Comparison of ENCODE assay signal across 1 cellular context in genomic region chr16:89574681-89575246, GRCh38.
A peak's percentile ranks its signal among the peaks of the same experiment; 100 is the strongest.
TF ChIP-seq lines count a peak whose summit lies in the region.

No MANE protein-coding gene starts in this region.

TF ChIP-seq in K562, 482 proteins besides CTCF, POLR2A, EP300 and RAD21 (continued from another document and continues in another):
- peak; percentile 56 for TF ChIP-seq KDM5B (IDR thresholded peaks at IDR 0.05; ENCODE audit: insufficient replicate concordance, low read depth, low read length)
- TF ChIP-seq TAF1 (IDR thresholded peaks at IDR 0.05; ENCODE audit: control insufficient read depth, extremely low read depth, insufficient read depth, low read length, severe bottlenecking), result peak; percentile 33
- TF ChIP-seq BCOR (IDR thresholded peaks at IDR 0.05), result peak; percentile 68
- peak; percentile 59; the same call in 1 of the 2 replicates for TF ChIP-seq VEZF1 (CRISPR knock-in tag; IDR thresholded peaks at IDR 0.05)
- no peak for TF ChIP-seq KHSRP (IDR thresholded peaks at IDR 0.05)
- peak; percentile 85 for TF ChIP-seq PCBP1 (IDR thresholded peaks at IDR 0.05; ENCODE audit: low read depth, low read length, poor library complexity, severe bottlenecking)
- TF ChIP-seq UBTF (IDR thresholded peaks at IDR 0.05; ENCODE audit: borderline replicate concordance in 1 of 2, low read depth in 2 of 2, low read length in 2 of 2), result peak in 1 of 2 experiments; percentile 95; a peak in 2 of 4 replicates
- peak; percentile 23; the same call in 1 of the 2 replicates for TF ChIP-seq NFIC (IDR thresholded peaks at IDR 0.05)
- TF ChIP-seq POLR2AphosphoS5 (IDR thresholded peaks at IDR 0.05; ENCODE audit: control insufficient read depth, insufficient read depth, low read depth, low read length), result no peak
- peak; percentile 78 for TF ChIP-seq SMAD4 (CRISPR knock-in tag; conservative IDR thresholded peaks at IDR 0.05)
- TF ChIP-seq BRF2 (IDR thresholded peaks at IDR 0.05; ENCODE audit: borderline replicate concordance, insufficient read depth, insufficient read length), result no peak
- TF ChIP-seq ATF6 (CRISPR knock-in tag; IDR thresholded peaks at IDR 0.05), result no peak
- no peak for TF ChIP-seq FOXP1 (CRISPR knock-in tag; IDR thresholded peaks at IDR 0.05)
- TF ChIP-seq CBX1 (IDR thresholded peaks at IDR 0.05; ENCODE audit: low read depth), result peak; percentile 31; the same call in 1 of the 2 replicates
- peak in 1 of 2 experiments; percentile 51; a peak in 1 of 4 replicates for TF ChIP-seq SIN3A (IDR thresholded peaks at IDR 0.05; ENCODE audit: borderline replicate concordance in 2 of 2, control insufficient read depth in 1 of 2, low read depth in 2 of 2, low read length in 2 of 2)
- peak; percentile 60; the same call in 1 of the 2 replicates for TF ChIP-seq ZNF263 (CRISPR knock-in tag; IDR thresholded peaks at IDR 0.05; ENCODE audit: borderline replicate concordance)
- peak in 1 of 2 experiments; percentile 81; a peak in 2 of 4 replicates for TF ChIP-seq NONO (IDR thresholded peaks at IDR 0.05; ENCODE audit: low read depth in 2 of 2, low read length in 1 of 2)
- no peak for TF ChIP-seq MAFG (tag; conservative IDR thresholded peaks at IDR 0.05)
- TF ChIP-seq ZNF778 (CRISPR knock-in tag; IDR thresholded peaks at IDR 0.05), result no peak
- peak; percentile 84 for TF ChIP-seq CTBP1 (IDR thresholded peaks at IDR 0.05; ENCODE audit: borderline replicate concordance)
- no peak for TF ChIP-seq ZNF507 (tag; conservative IDR thresholded peaks at IDR 0.05)
- TF ChIP-seq ZBTB7A (IDR thresholded peaks at IDR 0.05; ENCODE audit: borderline replicate concordance, control insufficient read depth, low read depth, low read length), result peak; percentile 93; the same call in 1 of the 2 replicates
- no peak for TF ChIP-seq ZBTB26 (CRISPR knock-in tag; IDR thresholded peaks at IDR 0.05)
- peak; percentile 44; the same call in 1 of the 2 replicates for TF ChIP-seq SIN3B (IDR thresholded peaks at IDR 0.05; ENCODE audit: low read depth)
- TF ChIP-seq MEF2A (IDR thresholded peaks at IDR 0.05; ENCODE audit: control insufficient read depth, low read depth, low read length), result no peak
- peak; percentile 75 to 77; a peak in 3 of 4 replicates for TF ChIP-seq MAZ (CRISPR knock-in tag; conservative IDR thresholded peaks at IDR 0.05 in 1 of 2, IDR thresholded peaks at IDR 0.05 in 1 of 2)
- TF ChIP-seq PHF8 (IDR thresholded peaks at IDR 0.05; ENCODE audit: borderline replicate concordance, low read length), result peak; percentile 63; the same call in 1 of the 2 replicates
- peak; percentile 83 for TF ChIP-seq FIP1L1 (IDR thresholded peaks at IDR 0.05; ENCODE audit: low read depth, low read length, poor library complexity, severe bottlenecking)
- peak; percentile 68; the same call in 1 of the 2 replicates for TF ChIP-seq FOXP4 (CRISPR knock-in tag; IDR thresholded peaks at IDR 0.05; ENCODE audit: borderline replicate concordance)
- TF ChIP-seq STAG1 (CRISPR knock-in tag; IDR thresholded peaks at IDR 0.05; ENCODE audit: borderline replicate concordance), result peak; percentile 91
- TF ChIP-seq ZNF592 (IDR thresholded peaks at IDR 0.05), result peak; percentile 38; the same call in 1 of the 2 replicates
- no peak for TF ChIP-seq NFE2 (IDR thresholded peaks at IDR 0.05; ENCODE audit: low read depth)
- no peak for TF ChIP-seq TFAM (CRISPR knock-in tag; conservative IDR thresholded peaks at IDR 0.05)
- TF ChIP-seq L3MBTL2 (IDR thresholded peaks at IDR 0.05), result peak; percentile 65
- no peak for TF ChIP-seq POLR2B (IDR thresholded peaks at IDR 0.05; ENCODE audit: low read depth, partially characterized antibody)
- no peak for TF ChIP-seq ZNF408 (CRISPR knock-in tag; IDR thresholded peaks at IDR 0.05; ENCODE audit: low read depth)
- no peak for TF ChIP-seq ZNF512 (tag; IDR thresholded peaks at IDR 0.05)
- no peak for TF ChIP-seq ILK (tag; IDR thresholded peaks at IDR 0.05; ENCODE audit: borderline replicate concordance, low read depth)
- no peak for TF ChIP-seq ZNF77 (CRISPR knock-in tag; IDR thresholded peaks at IDR 0.05)
- TF ChIP-seq ZNF384 (IDR thresholded peaks at IDR 0.05; ENCODE audit: low read depth, low read length), result 0 out of 2 replicates have a peak, but pooled peaks have one; percentile 26
- TF ChIP-seq ZNF717 (CRISPR knock-in tag; IDR thresholded peaks at IDR 0.05), result no peak
- no peak for TF ChIP-seq BRCA1 (IDR thresholded peaks at IDR 0.05)
- TF ChIP-seq BRCA1 (CRISPR knock-in tag; IDR thresholded peaks at IDR 0.05), result 0 out of 2 replicates have a peak, but pooled peaks have one; percentile 7
- TF ChIP-seq PTTG1 (tag; IDR thresholded peaks at IDR 0.05; ENCODE audit: low read depth), result no peak
- TF ChIP-seq BRF1 (IDR thresholded peaks at IDR 0.05; ENCODE audit: borderline replicate concordance, extremely low read depth, insufficient read length), result no peak
- peak; percentile 98 for TF ChIP-seq RB1 (IDR thresholded peaks at IDR 0.05; ENCODE audit: low read depth)
- no peak for TF ChIP-seq CHD4 (IDR thresholded peaks at IDR 0.05; ENCODE audit: insufficient read depth, insufficient replicate concordance, low read depth, low read length, poor library complexity, severe bottlenecking)
- TF ChIP-seq RBBP5 (IDR thresholded peaks at IDR 0.05; ENCODE audit: borderline replicate concordance, insufficient read depth, low read length, poor library complexity, severe bottlenecking), result peak; percentile 52
- no peak for TF ChIP-seq MTA2 (IDR thresholded peaks at IDR 0.05; ENCODE audit: low read depth)
- 0 out of 2 replicates have a peak, but pooled peaks have one; percentile 49 for TF ChIP-seq XRCC5 (IDR thresholded peaks at IDR 0.05; ENCODE audit: low read depth, low read length)
- TF ChIP-seq CBX8 (IDR thresholded peaks at IDR 0.05; ENCODE audit: borderline replicate concordance, extremely low read depth, low read depth, low read length, poor library complexity, severe bottlenecking), result no peak
- TF ChIP-seq ZNF282 (CRISPR knock-in tag; IDR thresholded peaks at IDR 0.05), result 0 out of 2 replicates have a peak, but pooled peaks have one; percentile 4
- TF ChIP-seq ZNF121 (CRISPR knock-in tag; conservative IDR thresholded peaks at IDR 0.05), result no peak
